10 cellular contexts compared by ENCODE assay signal in the genomic region with DNA sequence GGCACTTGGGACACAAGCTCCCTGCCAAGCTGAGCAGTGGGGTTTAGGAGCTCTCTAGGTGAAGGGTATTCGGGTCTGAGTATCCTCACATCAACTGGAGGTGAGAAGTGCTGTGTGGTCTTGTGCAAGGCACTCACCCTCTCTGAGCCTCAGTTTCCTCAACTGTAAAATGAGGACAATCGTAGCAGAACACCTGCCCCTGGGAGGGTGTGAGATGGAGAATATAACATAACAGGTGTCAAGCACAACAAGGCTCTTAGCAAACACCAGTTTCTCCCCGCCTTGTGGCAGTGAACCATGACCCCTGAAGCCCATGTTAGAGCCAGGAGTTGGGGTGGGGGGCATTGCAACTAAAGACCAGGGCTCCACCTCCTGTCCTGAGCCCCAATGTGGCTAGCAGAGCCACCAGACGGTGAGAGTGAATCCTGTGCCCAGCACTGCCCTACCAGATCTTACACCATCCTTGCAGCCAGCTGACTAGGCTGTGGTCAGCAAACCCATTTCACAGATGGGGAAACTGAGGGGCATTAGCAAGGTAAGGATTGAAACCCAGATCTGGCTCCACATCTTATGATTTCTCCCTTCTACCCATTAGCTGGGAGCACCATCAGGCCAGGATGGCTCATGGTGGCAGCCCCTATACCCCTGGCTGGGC. TPM values are rescaled to one million over a fixed set of nuclear protein-coding genes. Genes with fewer than 3 reads are reported as not detected.
DNase-seq lines count a peak whose midpoint lies in the region; ATAC-seq and TF ChIP-seq lines count a peak whose summit lies in the region.
"Had no signal": no experiment of that assay in that cellular context is flagged by ENCODE, and none has a peak within 500 bp of the region (broad histone marks: within the 10 kb centered on the region; RNA-seq: fewer than 3 reads in every experiment).

No MANE protein-coding gene starts in this region.

- H3K36me3 ChIP-seq in right atrium auricular region (no peaks in the 10 kb centered on the region), neuronal stem cell (replicated peaks in 1 of 2; ENCODE audit: control insufficient read depth in 2 of 2, insufficient read depth in 2 of 2, low read length in 2 of 2) (no peaks in the 10 kb centered on the region)

- H2BK12ac ChIP-seq in neuronal stem cell (ENCODE audit: low read length), result no peak overlapping the region

- H3K9me3 ChIP-seq in right atrium auricular region, result no peaks in the 10 kb centered on the region
- H3K9me3 ChIP-seq in neuronal stem cell (replicated peaks in 1 of 2; ENCODE audit: control insufficient read depth in 2 of 2, insufficient read depth in 1 of 2, low read depth in 1 of 2, low read length in 2 of 2), result peaks cover 0 to 5% of the 10 kb centered on the region in 2 donors

- no peak overlapping the region for H3K4me2 ChIP-seq in neuronal stem cell (ENCODE audit: insufficient read depth, low read length, poor library complexity, severe bottlenecking)

- H3K4ac ChIP-seq in neuronal stem cell (ENCODE audit: low read length), result no peak overlapping the region

- peaks cover 0 to 83% of the 10 kb centered on the region in 2 donors for H3K4me1 ChIP-seq in right atrium auricular region
- H3K4me1 ChIP-seq in neuronal stem cell (ENCODE audit: control insufficient read depth in 2 of 2, insufficient read depth in 1 of 2, low read depth in 1 of 2, low read length in 2 of 2), result peaks cover 22 to 38% of the 10 kb centered on the region in 2 donors

- H2AK5ac ChIP-seq in neuronal stem cell (ENCODE audit: low read depth, low read length), result peak overlapping the region; percentile 69

- peaks cover 8% of the 10 kb centered on the region for H3K79me1 ChIP-seq in neuronal stem cell (ENCODE audit: low read depth, low read length)

- H3K4me3 ChIP-seq in right atrium auricular region, result no peak overlapping the region
- H3K4me3 ChIP-seq in dorsolateral prefrontal cortex, result no peak overlapping the region
- no peak overlapping the region for H3K4me3 ChIP-seq in neuronal stem cell (ENCODE audit: low read length in 2 of 2)

- TF ChIP-seq CTCF in right atrium auricular region (IDR thresholded peaks at IDR 0.05), result no peak
- peak in 1 of 56 donors; percentile 0 for TF ChIP-seq CTCF in dorsolateral prefrontal cortex (IDR thresholded peaks at IDR 0.05 in 54 of 56, conservative IDR thresholded peaks at IDR 0.05 in 2 of 56; ENCODE audit: low read depth in 1 of 56, partially characterized antibody in 56 of 56)

- peak overlapping the region; percentile 7 for H3K9ac ChIP-seq in neuronal stem cell (ENCODE audit: low read depth, low read length, poor library complexity)

- H3K23ac ChIP-seq in neuronal stem cell (ENCODE audit: low read depth, low read length, poor library complexity), result peak overlapping the region; percentile 38

- intact Hi-C loops in Right ventricle myocardium inferior (cut with DNase I), result loop anchor here (2.0 to 5.0 kb wide), 2 partner anchors 14 to 117 kb away; no protein-coding TSS in a partner anchor
- intact Hi-C loops in dorsolateral prefrontal cortex (cut with DNase I), result loop anchor here (5.0 to 10.0 kb wide), 3 partner anchors 117 to 224 kb away; a partner anchor contains a TSS

- peak overlapping the region; percentile 87 to 95 for H3K27ac ChIP-seq in right atrium auricular region
- peak overlapping the region in 31 of 59 donors; percentile 2 to 94 (median 89) for H3K27ac ChIP-seq in dorsolateral prefrontal cortex
- H3K27ac ChIP-seq in neuronal stem cell (replicated peaks; ENCODE audit: low read length), result no peak overlapping the region

- H2BK120ac ChIP-seq in neuronal stem cell (ENCODE audit: low read depth, low read length), result no peak overlapping the region

- H2BK15ac ChIP-seq in neuronal stem cell (ENCODE audit: low read length), result peak overlapping the region; percentile 8

- H4K91ac ChIP-seq in neuronal stem cell (ENCODE audit: low read depth, low read length, poor library complexity), result no peak overlapping the region

- no peak for ATAC-seq in Right ventricle myocardium inferior

- H4K8ac ChIP-seq in neuronal stem cell (ENCODE audit: low read depth, low read length), result no peak overlapping the region

- WGBS in neuronal stem cell (ENCODE audit: extremely low coverage in 2 of 2, insufficient read length in 2 of 2, insufficient replicate concordance in 1 of 2), 2 donors, result no CpG with 5 or more reads among the region's 4 CpGs

- no peak overlapping the region for H3K14ac ChIP-seq in neuronal stem cell (ENCODE audit: low read length)

- no peak overlapping the region for H2BK5ac ChIP-seq in neuronal stem cell (ENCODE audit: low read length)

- H3K27me3 ChIP-seq in right atrium auricular region (no peaks in the 10 kb centered on the region), dorsolateral prefrontal cortex (no peaks in the 10 kb centered on the region), neuronal stem cell (ENCODE audit: control insufficient read depth in 3 of 3, insufficient read depth in 3 of 3, low read depth in 1 of 3, low read length in 3 of 3) (peaks cover 8 to 39% (median 14%) of the 10 kb centered on the region in 3 experiments)

- DNase-seq in right atrium auricular region (ENCODE audit: low spot score) (no peak), Right ventricle myocardium inferior (ENCODE audit: missing footprints) (no peak), dorsolateral prefrontal cortex (no peak), neuronal stem cell (ENCODE audit: low spot score) (no peak), NCI-H2227 (lab: John Stamatoyannopoulos, UW; ENCODE audit: unreplicated experiment) (no peak), iPS-NIHi11 (ENCODE audit: low spot score) (no peak)
- no peak for DNase-seq in effector CD4-positive, alpha-beta T cell
- no peak for DNase-seq in effector CD8-positive, alpha-beta T cell (lab: John Stamatoyannopoulos, UW)
- DNase-seq: activated gamma-delta T cell, T-helper 9 cell had no signal

- H3K18ac ChIP-seq in neuronal stem cell (ENCODE audit: low read length), result peak overlapping the region; percentile 28

- no peak overlapping the region for H2AFZ ChIP-seq in neuronal stem cell (ENCODE audit: low read length)

RNA-seq across cellular contexts. Expression of a gene that starts 2.6 kb away (rescaled TPM):
- total RNA-seq in right atrium auricular region (10 to 100 TPM; 44.5 to 93.1 TPM), Right ventricle myocardium inferior (66.3 TPM), dorsolateral prefrontal cortex (100 to 1,000 TPM in 73 of 120 experiments, 10 to 100 TPM in 47; 60.7 to 184 (median 106) TPM)
- 43.7 TPM for polyA plus RNA-seq in neuronal stem cell (2013, experiment 1 of 2)
- 41.8 TPM for polyA plus RNA-seq in neuronal stem cell (2013, experiment 2 of 2)
